In the genomic region with DNA sequence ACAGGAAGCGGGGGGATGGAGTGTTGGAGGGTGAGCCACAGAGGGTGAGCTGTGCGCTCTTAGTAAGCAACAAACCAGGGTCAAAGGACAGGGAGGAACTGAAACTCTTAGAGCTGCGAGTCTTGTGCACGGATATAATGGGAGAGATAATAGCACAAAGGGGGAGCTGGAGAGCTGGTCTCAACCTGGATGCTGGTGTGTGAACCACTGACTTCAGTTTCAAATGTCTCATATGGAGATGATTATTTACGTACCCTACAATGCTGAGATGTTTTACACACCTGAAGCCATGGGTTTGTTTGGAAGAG, we compare ENCODE assay signal across 1 cellular context.
TF ChIP-seq lines count a peak whose summit lies in the region.

No MANE protein-coding gene starts in this region.

TF ChIP-seq in GM23338, 12 proteins besides CTCF, POLR2A, EP300 and RAD21 (continued from another document):
- TF ChIP-seq, protein P1, sequence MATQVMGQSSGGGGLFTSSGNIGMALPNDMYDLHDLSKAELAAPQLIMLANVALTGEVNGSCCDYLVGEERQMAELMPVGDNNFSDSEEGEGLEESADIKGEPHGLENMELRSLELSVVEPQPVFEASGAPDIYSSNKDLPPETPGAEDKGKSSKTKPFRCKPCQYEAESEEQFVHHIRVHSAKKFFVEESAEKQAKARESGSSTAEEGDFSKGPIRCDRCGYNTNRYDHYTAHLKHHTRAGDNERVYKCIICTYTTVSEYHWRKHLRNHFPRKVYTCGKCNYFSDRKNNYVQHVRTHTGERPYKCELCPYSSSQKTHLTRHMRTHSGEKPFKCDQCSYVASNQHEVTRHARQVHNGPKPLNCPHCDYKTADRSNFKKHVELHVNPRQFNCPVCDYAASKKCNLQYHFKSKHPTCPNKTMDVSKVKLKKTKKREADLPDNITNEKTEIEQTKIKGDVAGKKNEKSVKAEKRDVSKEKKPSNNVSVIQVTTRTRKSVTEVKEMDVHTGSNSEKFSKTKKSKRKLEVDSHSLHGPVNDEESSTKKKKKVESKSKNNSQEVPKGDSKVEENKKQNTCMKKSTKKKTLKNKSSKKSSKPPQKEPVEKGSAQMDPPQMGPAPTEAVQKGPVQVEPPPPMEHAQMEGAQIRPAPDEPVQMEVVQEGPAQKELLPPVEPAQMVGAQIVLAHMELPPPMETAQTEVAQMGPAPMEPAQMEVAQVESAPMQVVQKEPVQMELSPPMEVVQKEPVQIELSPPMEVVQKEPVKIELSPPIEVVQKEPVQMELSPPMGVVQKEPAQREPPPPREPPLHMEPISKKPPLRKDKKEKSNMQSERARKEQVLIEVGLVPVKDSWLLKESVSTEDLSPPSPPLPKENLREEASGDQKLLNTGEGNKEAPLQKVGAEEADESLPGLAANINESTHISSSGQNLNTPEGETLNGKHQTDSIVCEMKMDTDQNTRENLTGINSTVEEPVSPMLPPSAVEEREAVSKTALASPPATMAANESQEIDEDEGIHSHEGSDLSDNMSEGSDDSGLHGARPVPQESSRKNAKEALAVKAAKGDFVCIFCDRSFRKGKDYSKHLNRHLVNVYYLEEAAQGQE (IDR thresholded peaks at IDR 0.05; ENCODE audit: unreplicated experiment): no peak
- TF ChIP-seq, protein P2, sequence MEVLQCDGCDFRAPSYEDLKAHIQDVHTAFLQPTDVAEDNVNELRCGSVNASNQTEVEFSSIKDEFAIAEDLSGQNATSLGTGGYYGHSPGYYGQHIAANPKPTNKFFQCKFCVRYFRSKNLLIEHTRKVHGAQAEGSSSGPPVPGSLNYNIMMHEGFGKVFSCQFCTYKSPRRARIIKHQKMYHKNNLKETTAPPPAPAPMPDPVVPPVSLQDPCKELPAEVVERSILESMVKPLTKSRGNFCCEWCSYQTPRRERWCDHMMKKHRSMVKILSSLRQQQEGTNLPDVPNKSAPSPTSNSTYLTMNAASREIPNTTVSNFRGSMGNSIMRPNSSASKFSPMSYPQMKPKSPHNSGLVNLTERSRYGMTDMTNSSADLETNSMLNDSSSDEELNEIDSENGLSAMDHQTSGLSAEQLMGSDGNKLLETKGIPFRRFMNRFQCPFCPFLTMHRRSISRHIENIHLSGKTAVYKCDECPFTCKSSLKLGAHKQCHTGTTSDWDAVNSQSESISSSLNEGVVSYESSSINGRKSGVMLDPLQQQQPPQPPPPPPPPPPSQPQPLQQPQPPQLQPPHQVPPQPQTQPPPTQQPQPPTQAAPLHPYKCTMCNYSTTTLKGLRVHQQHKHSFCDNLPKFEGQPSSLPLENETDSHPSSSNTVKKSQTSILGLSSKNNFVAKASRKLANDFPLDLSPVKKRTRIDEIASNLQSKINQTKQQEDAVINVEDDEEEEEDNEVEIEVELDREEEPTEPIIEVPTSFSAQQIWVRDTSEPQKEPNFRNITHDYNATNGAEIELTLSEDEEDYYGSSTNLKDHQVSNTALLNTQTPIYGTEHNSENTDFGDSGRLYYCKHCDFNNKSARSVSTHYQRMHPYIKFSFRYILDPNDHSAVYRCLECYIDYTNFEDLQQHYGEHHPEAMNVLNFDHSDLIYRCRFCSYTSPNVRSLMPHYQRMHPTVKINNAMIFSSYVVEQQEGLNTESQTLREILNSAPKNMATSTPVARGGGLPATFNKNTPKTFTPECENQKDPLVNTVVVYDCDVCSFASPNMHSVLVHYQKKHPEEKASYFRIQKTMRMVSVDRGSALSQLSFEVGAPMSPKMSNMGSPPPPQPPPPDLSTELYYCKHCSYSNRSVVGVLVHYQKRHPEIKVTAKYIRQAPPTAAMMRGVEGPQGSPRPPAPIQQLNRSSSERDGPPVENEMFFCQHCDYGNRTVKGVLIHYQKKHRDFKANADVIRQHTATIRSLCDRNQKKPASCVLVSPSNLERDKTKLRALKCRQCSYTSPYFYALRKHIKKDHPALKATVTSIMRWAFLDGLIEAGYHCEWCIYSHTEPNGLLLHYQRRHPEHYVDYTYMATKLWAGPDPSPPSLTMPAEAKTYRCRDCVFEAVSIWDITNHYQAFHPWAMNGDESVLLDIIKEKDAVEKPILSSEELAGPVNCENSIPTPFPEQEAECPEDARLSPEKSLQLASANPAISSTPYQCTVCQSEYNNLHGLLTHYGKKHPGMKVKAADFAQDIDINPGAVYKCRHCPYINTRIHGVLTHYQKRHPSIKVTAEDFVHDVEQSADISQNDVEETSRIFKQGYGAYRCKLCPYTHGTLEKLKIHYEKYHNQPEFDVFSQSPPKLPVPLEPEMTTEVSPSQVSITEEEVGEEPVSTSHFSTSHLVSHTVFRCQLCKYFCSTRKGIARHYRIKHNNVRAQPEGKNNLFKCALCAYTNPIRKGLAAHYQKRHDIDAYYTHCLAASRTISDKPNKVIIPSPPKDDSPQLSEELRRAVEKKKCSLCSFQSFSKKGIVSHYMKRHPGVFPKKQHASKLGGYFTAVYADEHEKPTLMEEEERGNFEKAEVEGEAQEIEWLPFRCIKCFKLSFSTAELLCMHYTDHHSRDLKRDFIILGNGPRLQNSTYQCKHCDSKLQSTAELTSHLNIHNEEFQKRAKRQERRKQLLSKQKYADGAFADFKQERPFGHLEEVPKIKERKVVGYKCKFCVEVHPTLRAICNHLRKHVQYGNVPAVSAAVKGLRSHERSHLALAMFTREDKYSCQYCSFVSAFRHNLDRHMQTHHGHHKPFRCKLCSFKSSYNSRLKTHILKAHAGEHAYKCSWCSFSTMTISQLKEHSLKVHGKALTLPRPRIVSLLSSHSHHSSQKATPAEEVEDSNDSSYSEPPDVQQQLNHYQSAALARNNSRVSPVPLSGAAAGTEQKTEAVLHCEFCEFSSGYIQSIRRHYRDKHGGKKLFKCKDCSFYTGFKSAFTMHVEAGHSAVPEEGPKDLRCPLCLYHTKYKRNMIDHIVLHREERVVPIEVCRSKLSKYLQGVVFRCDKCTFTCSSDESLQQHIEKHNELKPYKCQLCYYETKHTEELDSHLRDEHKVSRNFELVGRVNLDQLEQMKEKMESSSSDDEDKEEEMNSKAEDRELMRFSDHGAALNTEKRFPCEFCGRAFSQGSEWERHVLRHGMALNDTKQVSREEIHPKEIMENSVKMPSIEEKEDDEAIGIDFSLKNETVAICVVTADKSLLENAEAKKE (CRISPR knock-in tag; IDR thresholded peaks at IDR 0.05): no peak
